In the genomic region with DNA sequence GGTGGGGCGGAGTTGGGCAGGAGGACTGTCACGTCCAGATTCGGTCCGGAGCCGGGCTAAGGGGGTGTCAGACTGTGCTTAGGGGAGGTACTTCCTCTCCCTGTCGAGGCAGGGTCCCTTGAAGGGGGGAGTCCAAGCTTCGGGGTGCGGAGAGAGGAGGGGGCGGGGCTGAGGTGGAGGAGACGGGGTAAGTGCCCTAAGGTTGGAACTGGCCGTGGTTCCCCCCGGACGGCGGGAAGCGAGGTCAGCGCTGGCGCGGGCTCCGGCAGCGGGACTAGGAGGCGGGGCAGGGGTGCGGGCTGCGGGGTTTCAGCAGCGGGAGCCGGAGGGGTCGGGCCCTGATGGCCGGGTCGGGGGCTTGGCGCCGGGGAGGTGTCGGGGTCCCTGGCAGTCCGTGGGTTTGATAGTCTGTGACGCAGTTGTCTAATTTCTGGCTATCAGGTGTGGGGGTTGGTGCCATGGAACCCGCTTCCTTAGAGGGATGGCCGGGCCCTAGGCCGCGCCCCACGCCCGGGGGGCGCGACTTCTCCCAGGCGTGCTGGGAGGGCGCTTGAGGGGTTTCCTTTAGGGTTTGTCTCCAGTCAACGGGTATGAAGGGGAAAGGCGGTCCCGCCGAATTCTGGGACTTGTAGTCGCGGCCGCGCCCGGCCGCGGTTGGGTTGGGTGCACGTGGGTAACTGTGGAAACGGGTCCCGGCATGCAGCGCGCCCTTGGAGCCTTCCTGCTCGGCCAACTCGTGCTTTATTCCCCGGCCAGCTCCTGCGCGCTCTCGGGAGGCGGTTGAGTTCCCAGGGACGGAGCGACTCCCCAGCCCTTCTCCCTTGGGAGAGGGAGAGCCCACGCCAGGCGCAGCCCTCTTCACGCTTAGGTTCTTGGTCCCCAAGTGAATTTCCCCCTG, we compare ENCODE assay signal across 8 cellular contexts. TPM values are rescaled to one million over a fixed set of nuclear protein-coding genes. Genes with fewer than 3 reads are reported as not detected.
DNase-seq lines count a peak whose midpoint lies in the region; ATAC-seq and TF ChIP-seq lines count a peak whose summit lies in the region.

No MANE protein-coding gene starts in this region.

- H3K27me3 ChIP-seq in layer of hippocampus (ENCODE audit: control insufficient read depth, insufficient read depth, low read length), result no peaks in the 10 kb centered on the region

- TF ChIP-seq POLR2A in GM19099 (IDR thresholded peaks at IDR 0.05; ENCODE audit: extremely low read depth, insufficient read length, low read depth), result peak; percentile 62

- peaks cover 4% of the 10 kb centered on the region for H3K36me3 Mint-ChIP-seq in activated CD4-positive, alpha-beta T cell treated with anti-CD3 and anti-CD28 coated beads for 36 hours (ENCODE audit: low read depth)

- peak overlapping the region; percentile 84 for H3K4me3 Mint-ChIP-seq in activated CD4-positive, alpha-beta T cell treated with anti-CD3 and anti-CD28 coated beads for 36 hours

- POLR2A ChIA-PET in activated CD4-positive, alpha-beta T cell treated with anti-CD3 and anti-CD28 coated beads for 36 hours (lab: Charles Lee), result no interaction called here

- DNase-seq in AML-193 (lab: John Stamatoyannopoulos, UW) (peak; percentile 83 to 88), NCI-H446 treated with DMSO at 0.1 percent for 48 hours (lab: John Stamatoyannopoulos, UW) (peak; percentile 74)
- DNase-seq in activated CD4-positive, alpha-beta T cell treated with anti-CD3 and anti-CD28 coated beads for 36 hours, result peak; percentile 92
- DNase-seq in stimulated activated CD4-positive, alpha-beta T cell treated with anti-CD3 and anti-CD28 coated beads, Interleukin-1b, Interleukin-23, amount 100 ng/mL, for 4 hours (ENCODE audit: low read depth in 2 of 2), result peak; percentile 67 to 74

- H3K27ac Mint-ChIP-seq in activated CD4-positive, alpha-beta T cell treated with anti-CD3 and anti-CD28 coated beads for 36 hours, result peak overlapping the region; percentile 58

- H3K9me3 Mint-ChIP-seq in activated CD4-positive, alpha-beta T cell treated with anti-CD3 and anti-CD28 coated beads for 36 hours (ENCODE audit: low read depth), result no peaks in the 10 kb centered on the region

- H3K4me1 Mint-ChIP-seq in activated CD4-positive, alpha-beta T cell treated with anti-CD3 and anti-CD28 coated beads for 36 hours, result peaks cover 19% of the 10 kb centered on the region

- intact Hi-C loops in activated CD4-positive, alpha-beta T cell treated with anti-CD3 and anti-CD28 coated beads for 36 hours (cut with DNase I, micrococcal nuclease), result loop anchor here (2.0 to 5.0 kb wide), 6 partner anchors 48 to 1533 kb away; a partner anchor contains a TSS

- ATAC-seq in HG03378 (IDR thresholded peaks at IDR 0.05; ENCODE audit: unreplicated experiment), result peak; percentile 37
- peak; percentile 40 for ATAC-seq in activated CD4-positive, alpha-beta T cell treated with anti-CD3 and anti-CD28 coated beads for 36 hours

- H3K27ac ChIP-seq in cingulate gyrus (ENCODE audit: low read depth, low read length) (peak overlapping the region; percentile 81), layer of hippocampus (ENCODE audit: low read depth, low read length) (peak overlapping the region; percentile 94)

- H3K27me3 Mint-ChIP-seq in activated CD4-positive, alpha-beta T cell treated with anti-CD3 and anti-CD28 coated beads for 36 hours, result no peaks in the 10 kb centered on the region

- CTCF ChIA-PET in activated CD4-positive, alpha-beta T cell treated with anti-CD3 and anti-CD28 coated beads for 36 hours (lab: Charles Lee), result no interaction called here

RNA-seq across cellular contexts. Expression of a gene that starts 1.5 kb away (rescaled TPM):
- 10 to 100 TPM; 31.2 to 41.2 TPM for total RNA-seq in activated CD4-positive, alpha-beta T cell treated with anti-CD3 and anti-CD28 coated beads for 36 hours

Comparison
In these comparisons a context has a peak if more than half of its experiments do, and no peak if none do; other contexts are left out.
1. Peak in every context shown above with its lines: DNase-seq, ATAC-seq and H3K27ac ChIP-seq.